In the genomic region with DNA sequence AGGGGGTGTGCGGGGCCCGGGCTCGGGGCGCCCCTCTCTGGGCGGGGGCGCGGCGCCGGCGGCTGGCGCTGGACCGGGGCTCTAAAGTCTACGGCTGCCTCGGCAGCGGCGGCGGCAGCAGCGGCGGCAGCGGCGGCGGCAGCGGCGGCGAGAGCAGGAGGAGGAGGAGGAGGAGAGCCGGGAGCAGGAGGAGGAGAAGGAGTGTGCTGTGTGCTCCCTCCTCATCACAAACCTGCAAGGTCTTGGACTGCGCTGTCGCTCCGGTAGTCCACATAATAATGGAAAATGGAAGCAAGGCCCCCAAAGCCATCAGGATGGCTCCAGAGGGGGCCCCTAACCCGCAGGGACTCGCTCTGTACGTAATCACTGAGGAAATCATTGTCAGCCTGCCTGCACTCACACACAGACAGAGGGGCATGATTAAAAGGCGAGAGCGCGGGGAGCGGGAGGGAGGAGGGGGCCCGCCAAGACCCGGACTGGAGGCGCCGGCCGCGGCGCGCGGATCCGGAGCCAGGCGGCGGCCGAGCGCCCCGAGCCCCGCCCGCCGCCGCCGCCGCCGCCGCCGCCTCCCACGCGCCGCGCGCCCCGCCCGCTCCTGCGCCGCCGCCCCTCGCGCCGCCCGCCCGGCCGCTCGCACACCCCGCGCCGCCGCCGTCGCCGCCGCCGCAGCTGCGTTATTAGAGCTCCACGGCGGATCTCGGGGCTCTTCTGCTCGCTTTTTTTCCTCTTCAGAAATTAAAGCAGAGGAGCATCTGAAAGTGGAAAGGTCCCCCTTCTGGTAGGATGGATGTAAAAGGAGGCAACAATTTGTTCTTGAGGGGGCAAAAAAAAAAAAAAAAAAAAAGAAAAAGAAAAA, we compare ENCODE assay signal across 1 cellular context.
TF ChIP-seq lines count a peak whose summit lies in the region.

A gene (minus strand): TSS at position 394 of the 856 bp plus-strand sequence. CDS start 1,220 bp downstream, outside the sequence.

TF ChIP-seq in K562, 482 proteins besides CTCF, POLR2A, EP300 and RAD21 (continued from another document and continues in another):
- TF ChIP-seq, protein P1, sequence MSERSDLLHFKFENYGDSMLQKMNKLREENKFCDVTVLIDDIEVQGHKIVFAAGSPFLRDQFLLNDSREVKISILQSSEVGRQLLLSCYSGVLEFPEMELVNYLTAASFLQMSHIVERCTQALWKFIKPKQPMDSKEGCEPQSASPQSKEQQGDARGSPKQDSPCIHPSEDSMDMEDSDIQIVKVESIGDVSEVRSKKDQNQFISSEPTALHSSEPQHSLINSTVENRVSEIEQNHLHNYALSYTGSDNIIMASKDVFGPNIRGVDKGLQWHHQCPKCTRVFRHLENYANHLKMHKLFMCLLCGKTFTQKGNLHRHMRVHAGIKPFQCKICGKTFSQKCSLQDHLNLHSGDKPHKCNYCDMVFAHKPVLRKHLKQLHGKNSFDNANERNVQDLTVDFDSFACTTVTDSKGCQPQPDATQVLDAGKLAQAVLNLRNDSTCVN (CRISPR knock-in tag; IDR thresholded peaks at IDR 0.05): no peak
- TF ChIP-seq, protein P2, sequence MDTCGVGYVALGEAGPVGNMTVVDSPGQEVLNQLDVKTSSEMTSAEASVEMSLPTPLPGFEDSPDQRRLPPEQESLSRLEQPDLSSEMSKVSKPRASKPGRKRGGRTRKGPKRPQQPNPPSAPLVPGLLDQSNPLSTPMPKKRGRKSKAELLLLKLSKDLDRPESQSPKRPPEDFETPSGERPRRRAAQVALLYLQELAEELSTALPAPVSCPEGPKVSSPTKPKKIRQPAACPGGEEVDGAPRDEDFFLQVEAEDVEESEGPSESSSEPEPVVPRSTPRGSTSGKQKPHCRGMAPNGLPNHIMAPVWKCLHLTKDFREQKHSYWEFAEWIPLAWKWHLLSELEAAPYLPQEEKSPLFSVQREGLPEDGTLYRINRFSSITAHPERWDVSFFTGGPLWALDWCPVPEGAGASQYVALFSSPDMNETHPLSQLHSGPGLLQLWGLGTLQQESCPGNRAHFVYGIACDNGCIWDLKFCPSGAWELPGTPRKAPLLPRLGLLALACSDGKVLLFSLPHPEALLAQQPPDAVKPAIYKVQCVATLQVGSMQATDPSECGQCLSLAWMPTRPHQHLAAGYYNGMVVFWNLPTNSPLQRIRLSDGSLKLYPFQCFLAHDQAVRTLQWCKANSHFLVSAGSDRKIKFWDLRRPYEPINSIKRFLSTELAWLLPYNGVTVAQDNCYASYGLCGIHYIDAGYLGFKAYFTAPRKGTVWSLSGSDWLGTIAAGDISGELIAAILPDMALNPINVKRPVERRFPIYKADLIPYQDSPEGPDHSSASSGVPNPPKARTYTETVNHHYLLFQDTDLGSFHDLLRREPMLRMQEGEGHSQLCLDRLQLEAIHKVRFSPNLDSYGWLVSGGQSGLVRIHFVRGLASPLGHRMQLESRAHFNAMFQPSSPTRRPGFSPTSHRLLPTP (IDR thresholded peaks at IDR 0.05; ENCODE audit: borderline replicate concordance, extremely low read depth, insufficient read length): no peak
- TF ChIP-seq, protein P3, sequence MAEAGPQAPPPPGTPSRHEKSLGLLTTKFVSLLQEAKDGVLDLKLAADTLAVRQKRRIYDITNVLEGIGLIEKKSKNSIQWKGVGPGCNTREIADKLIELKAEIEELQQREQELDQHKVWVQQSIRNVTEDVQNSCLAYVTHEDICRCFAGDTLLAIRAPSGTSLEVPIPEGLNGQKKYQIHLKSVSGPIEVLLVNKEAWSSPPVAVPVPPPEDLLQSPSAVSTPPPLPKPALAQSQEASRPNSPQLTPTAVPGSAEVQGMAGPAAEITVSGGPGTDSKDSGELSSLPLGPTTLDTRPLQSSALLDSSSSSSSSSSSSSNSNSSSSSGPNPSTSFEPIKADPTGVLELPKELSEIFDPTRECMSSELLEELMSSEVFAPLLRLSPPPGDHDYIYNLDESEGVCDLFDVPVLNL (CRISPR knock-in tag; IDR thresholded peaks at IDR 0.05; ENCODE audit: low read depth): 0 out of 2 replicates have a peak, but pooled peaks have one; percentile 51
- no peak for TF ChIP-seq POLR2H (tag; IDR thresholded peaks at IDR 0.05; ENCODE audit: low read depth)
- TF ChIP-seq ZNF124 (CRISPR knock-in tag; IDR thresholded peaks at IDR 0.05): no peak
- TF ChIP-seq, protein P4, sequence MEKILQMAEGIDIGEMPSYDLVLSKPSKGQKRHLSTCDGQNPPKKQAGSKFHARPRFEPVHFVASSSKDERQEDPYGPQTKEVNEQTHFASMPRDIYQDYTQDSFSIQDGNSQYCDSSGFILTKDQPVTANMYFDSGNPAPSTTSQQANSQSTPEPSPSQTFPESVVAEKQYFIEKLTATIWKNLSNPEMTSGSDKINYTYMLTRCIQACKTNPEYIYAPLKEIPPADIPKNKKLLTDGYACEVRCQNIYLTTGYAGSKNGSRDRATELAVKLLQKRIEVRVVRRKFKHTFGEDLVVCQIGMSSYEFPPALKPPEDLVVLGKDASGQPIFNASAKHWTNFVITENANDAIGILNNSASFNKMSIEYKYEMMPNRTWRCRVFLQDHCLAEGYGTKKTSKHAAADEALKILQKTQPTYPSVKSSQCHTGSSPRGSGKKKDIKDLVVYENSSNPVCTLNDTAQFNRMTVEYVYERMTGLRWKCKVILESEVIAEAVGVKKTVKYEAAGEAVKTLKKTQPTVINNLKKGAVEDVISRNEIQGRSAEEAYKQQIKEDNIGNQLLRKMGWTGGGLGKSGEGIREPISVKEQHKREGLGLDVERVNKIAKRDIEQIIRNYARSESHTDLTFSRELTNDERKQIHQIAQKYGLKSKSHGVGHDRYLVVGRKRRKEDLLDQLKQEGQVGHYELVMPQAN (IDR thresholded peaks at IDR 0.05; ENCODE audit: borderline replicate concordance): no peak
- TF ChIP-seq ZNF76 (CRISPR knock-in tag; IDR thresholded peaks at IDR 0.05; ENCODE audit: borderline replicate concordance): no peak
- TF ChIP-seq NCOR1 (IDR thresholded peaks at IDR 0.05): no peak
- no peak for TF ChIP-seq ZNF12 (CRISPR knock-in tag; IDR thresholded peaks at IDR 0.05)
- no peak for TF ChIP-seq GATAD2B (IDR thresholded peaks at IDR 0.05; ENCODE audit: borderline replicate concordance)
- no peak for TF ChIP-seq KLF13 (tag; IDR thresholded peaks at IDR 0.05; ENCODE audit: borderline replicate concordance, low read depth)
- no peak for TF ChIP-seq SMAD2 (IDR thresholded peaks at IDR 0.05; ENCODE audit: low read depth, low read length)
- TF ChIP-seq, protein P5, sequence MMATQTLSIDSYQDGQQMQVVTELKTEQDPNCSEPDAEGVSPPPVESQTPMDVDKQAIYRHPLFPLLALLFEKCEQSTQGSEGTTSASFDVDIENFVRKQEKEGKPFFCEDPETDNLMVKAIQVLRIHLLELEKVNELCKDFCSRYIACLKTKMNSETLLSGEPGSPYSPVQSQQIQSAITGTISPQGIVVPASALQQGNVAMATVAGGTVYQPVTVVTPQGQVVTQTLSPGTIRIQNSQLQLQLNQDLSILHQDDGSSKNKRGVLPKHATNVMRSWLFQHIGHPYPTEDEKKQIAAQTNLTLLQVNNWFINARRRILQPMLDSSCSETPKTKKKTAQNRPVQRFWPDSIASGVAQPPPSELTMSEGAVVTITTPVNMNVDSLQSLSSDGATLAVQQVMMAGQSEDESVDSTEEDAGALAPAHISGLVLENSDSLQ (IDR thresholded peaks at IDR 0.05): peak; percentile 24; the same call in 1 of the 2 replicates
- no peak for TF ChIP-seq ZNF444 (CRISPR knock-in tag; IDR thresholded peaks at IDR 0.05)
- TF ChIP-seq TBP (optimal IDR thresholded peaks at IDR 0.05; ENCODE audit: low read depth, low read length): no peak
- TF ChIP-seq, protein P6, sequence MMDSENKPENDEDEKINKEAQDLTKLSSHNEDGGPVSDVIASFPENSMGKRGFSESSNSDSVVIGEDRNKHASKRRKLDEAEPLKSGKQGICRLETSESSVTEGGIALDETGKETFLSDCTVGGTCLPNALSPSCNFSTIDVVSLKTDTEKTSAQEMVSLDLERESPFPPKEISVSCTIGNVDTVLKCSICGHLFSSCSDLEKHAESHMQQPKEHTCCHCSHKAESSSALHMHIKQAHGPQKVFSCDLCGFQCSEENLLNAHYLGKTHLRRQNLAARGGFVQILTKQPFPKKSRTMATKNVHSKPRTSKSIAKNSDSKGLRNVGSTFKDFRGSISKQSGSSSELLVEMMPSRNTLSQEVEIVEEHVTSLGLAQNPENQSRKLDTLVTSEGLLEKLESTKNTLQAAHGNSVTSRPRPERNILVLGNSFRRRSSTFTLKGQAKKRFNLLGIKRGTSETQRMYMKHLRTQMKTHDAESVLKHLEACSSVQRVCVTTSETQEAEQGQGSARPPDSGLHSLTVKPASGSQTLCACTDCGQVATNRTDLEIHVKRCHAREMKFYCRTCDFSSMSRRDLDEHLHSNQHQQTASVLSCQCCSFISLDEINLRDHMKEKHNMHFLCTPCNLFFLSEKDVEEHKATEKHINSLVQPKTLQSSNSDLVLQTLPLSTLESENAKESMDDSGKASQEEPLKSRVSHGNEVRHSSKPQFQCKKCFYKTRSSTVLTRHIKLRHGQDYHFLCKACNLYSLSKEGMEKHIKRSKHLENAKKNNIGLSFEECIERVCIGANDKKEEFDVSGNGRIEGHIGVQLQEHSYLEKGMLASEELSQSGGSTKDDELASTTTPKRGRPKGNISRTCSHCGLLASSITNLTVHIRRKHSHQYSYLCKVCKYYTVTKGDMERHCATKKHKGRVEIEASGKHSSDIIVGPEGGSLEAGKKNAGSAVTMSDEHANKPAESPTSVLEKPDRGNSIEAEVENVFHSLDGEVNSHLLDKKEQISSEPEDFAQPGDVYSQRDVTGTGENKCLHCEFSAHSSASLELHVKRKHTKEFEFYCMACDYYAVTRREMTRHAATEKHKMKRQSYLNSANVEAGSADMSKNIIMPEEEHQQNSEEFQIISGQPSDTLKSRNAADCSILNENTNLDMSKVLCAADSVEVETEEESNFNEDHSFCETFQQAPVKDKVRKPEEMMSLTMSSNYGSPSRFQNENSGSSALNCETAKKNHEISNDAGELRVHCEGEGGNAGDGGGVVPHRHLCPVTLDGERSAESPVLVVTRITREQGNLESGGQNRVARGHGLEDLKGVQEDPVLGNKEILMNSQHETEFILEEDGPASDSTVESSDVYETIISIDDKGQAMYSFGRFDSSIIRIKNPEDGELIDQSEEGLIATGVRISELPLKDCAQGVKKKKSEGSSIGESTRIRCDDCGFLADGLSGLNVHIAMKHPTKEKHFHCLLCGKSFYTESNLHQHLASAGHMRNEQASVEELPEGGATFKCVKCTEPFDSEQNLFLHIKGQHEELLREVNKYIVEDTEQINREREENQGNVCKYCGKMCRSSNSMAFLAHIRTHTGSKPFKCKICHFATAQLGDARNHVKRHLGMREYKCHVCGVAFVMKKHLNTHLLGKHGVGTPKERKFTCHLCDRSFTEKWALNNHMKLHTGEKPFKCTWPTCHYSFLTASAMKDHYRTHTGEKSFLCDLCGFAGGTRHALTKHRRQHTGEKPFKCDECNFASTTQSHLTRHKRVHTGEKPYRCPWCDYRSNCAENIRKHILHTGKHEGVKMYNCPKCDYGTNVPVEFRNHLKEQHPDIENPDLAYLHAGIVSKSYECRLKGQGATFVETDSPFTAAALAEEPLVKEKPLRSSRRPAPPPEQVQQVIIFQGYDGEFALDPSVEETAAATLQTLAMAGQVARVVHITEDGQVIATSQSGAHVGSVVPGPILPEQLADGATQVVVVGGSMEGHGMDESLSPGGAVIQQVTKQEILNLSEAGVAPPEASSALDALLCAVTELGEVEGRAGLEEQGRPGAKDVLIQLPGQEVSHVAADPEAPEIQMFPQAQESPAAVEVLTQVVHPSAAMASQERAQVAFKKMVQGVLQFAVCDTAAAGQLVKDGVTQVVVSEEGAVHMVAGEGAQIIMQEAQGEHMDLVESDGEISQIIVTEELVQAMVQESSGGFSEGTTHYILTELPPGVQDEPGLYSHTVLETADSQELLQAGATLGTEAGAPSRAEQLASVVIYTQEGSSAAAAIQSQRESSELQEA (IDR thresholded peaks at IDR 0.05; ENCODE audit: low read depth): no peak
- no peak for TF ChIP-seq ZNF699 (CRISPR knock-in tag; IDR thresholded peaks at IDR 0.05; ENCODE audit: insufficient replicate concordance)
- TF ChIP-seq, protein P7, sequence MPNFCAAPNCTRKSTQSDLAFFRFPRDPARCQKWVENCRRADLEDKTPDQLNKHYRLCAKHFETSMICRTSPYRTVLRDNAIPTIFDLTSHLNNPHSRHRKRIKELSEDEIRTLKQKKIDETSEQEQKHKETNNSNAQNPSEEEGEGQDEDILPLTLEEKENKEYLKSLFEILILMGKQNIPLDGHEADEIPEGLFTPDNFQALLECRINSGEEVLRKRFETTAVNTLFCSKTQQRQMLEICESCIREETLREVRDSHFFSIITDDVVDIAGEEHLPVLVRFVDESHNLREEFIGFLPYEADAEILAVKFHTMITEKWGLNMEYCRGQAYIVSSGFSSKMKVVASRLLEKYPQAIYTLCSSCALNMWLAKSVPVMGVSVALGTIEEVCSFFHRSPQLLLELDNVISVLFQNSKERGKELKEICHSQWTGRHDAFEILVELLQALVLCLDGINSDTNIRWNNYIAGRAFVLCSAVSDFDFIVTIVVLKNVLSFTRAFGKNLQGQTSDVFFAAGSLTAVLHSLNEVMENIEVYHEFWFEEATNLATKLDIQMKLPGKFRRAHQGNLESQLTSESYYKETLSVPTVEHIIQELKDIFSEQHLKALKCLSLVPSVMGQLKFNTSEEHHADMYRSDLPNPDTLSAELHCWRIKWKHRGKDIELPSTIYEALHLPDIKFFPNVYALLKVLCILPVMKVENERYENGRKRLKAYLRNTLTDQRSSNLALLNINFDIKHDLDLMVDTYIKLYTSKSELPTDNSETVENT (CRISPR knock-in tag; IDR thresholded peaks at IDR 0.05): no peak
- no peak for TF ChIP-seq ZNF79 (CRISPR knock-in tag; IDR thresholded peaks at IDR 0.05; ENCODE audit: low read depth)
